Comparison of ENCODE assay signal across 8 cellular contexts in the genomic region with DNA sequence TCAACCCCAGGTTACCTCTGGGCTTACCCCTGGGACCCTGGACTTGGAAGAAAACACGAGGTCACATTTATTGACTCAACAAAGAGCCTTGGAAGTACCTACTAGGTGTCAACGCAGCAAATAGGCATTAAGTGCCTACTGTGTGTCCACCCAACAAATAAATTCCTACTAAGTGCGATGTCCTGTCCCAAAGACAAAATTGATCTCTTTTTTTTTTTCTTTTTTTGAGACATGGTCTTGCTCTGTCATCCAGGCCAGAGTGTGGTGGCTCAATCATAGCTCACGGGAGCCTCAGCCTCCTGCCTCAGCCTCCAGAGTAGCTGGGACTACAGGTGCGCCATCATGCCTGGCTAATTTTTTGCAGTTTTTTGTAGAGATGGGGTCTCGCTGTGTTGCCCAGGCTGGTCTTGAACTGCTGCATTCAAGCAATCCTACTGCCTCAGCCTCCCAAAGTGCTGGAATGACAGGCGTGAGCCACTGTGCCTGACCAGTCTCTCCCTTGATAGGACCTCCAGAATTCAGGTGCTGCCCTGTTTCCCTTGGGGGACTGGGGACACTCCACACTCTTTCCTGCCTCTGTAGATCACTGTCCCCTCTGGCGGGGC. TPM values are rescaled to one million over a fixed set of nuclear protein-coding genes. Genes with fewer than 3 reads are reported as not detected.
DNase-seq lines count a peak whose midpoint lies in the region; ATAC-seq and TF ChIP-seq lines count a peak whose summit lies in the region.

No MANE protein-coding gene starts in this region.

- TF ChIP-seq POLR2A in body of pancreas (IDR thresholded peaks at IDR 0.05) (no peak), uterus (IDR thresholded peaks at IDR 0.05) (no peak)

- peak overlapping the region; percentile 82 for H3K4me3 Mint-ChIP-seq in memory B cell

- H3K4me3 ChIP-seq in body of pancreas: peak overlapping the region; percentile 68 to 73
- peak overlapping the region; percentile 65 to 85 for H3K4me3 ChIP-seq in uterus

- no peaks in the 10 kb centered on the region for H3K9me3 Mint-ChIP-seq in memory B cell

- peaks cover 3% of the 10 kb centered on the region for H3K27me3 Mint-ChIP-seq in memory B cell

- H3K36me3 ChIP-seq in body of pancreas (replicated peaks in 1 of 2; ENCODE audit: insufficient read depth in 1 of 2, low read depth in 2 of 2) (no peaks in the 10 kb centered on the region), uterus (no peaks in the 10 kb centered on the region)

- DNase-seq in Right ventricle myocardium inferior (ENCODE audit: missing footprints): peak; percentile 22
- DNase-seq in Right ventricle myocardium superior: no peak
- DNase-seq in body of pancreas: no peak
- peak in 1 of 2 donors; percentile 15 for DNase-seq in memory B cell (ENCODE audit: low spot score in 2 of 2)
- DNase-seq in uterus: no peak
- DNase-seq in activated gamma-delta T cell treated with Interleukin-2 at 50 U/mL for 16 hours: no peak
- DNase-seq in effector CD8-positive, alpha-beta T cell (lab: John Stamatoyannopoulos, UW): no peak

- H3K4me1 ChIP-seq in body of pancreas: peaks cover 18% of the 10 kb centered on the region
- H3K4me1 ChIP-seq in uterus: peaks cover 3 to 6% of the 10 kb centered on the region in 2 donors

- ATAC-seq in Right ventricle myocardium inferior (no peak), Right ventricle myocardium superior (ENCODE audit: poor library complexity) (no peak), body of pancreas (no peak), memory B cell (ENCODE audit: low read depth) (no peak), GM21515 (IDR thresholded peaks at IDR 0.05; ENCODE audit: unreplicated experiment) (no peak)

- intact Hi-C loops in Right ventricle myocardium inferior (cut with DNase I): no loop called here
- intact Hi-C loops in Right ventricle myocardium superior (cut with DNase I): no loop called here
- intact Hi-C loops in body of pancreas (cut with DNase I): no loop called here
- intact Hi-C loops in uterus (cut with DNase I; ENCODE audit: low total_unique reads): no loop called here

- peak overlapping the region in 3 of 4 donors; percentile 63 to 79 (median 69) for H3K27ac ChIP-seq in body of pancreas
- H3K27ac ChIP-seq in uterus: peak overlapping the region; percentile 82 to 89

- peak overlapping the region; percentile 87 for H3K27ac Mint-ChIP-seq in memory B cell

- H3K36me3 Mint-ChIP-seq in memory B cell: no peaks in the 10 kb centered on the region

- peaks cover 18% of the 10 kb centered on the region for H3K4me1 Mint-ChIP-seq in memory B cell

- 68 to 70% methylated on average over 7 of the region's 8 CpGs for WGBS in body of pancreas, 2 donors

- TF ChIP-seq CTCF in body of pancreas (IDR thresholded peaks at IDR 0.05) (no peak), uterus (IDR thresholded peaks at IDR 0.05) (no peak)

- H3K27me3 ChIP-seq in body of pancreas: no peaks in the 10 kb centered on the region
- H3K27me3 ChIP-seq in uterus: no peaks in the 10 kb centered on the region

- H3K9me3 ChIP-seq in body of pancreas: no peaks in the 10 kb centered on the region
- no peaks in the 10 kb centered on the region for H3K9me3 ChIP-seq in uterus

RNA-seq across cellular contexts. Expression of gene S1PR2, which starts 0.6 kb away (rescaled TPM):
- total RNA-seq in Right ventricle myocardium inferior: 8.4 TPM
- total RNA-seq in Right ventricle myocardium superior: 5.9 TPM
- 1 to 10 TPM; 2.6 to 3.6 TPM for total RNA-seq in body of pancreas
- 10 to 100 TPM in 3 of 4 donors, 1 to 10 TPM in 1; 1.3 to 32.5 (median 17.3) TPM for total RNA-seq in uterus

RNA-seq across cellular contexts. Expression of gene MRPL4, which starts 20.3 kb away (rescaled TPM):
- total RNA-seq in Right ventricle myocardium inferior: 70.1 TPM
- total RNA-seq in Right ventricle myocardium superior: 72.4 TPM
- total RNA-seq in body of pancreas: 10 to 100 TPM; 17.9 to 18.1 TPM
- 10 to 100 TPM; 18.2 to 56.9 (median 31.1) TPM for total RNA-seq in uterus

RNA-seq across cellular contexts. Expression of gene DNMT1, which starts 37.0 kb away (rescaled TPM):
- total RNA-seq in Right ventricle myocardium inferior (26.0 TPM), Right ventricle myocardium superior (22.7 TPM), body of pancreas (10 to 100 TPM; 17.9 to 36.6 TPM), uterus (100 to 1,000 TPM in 1 of 4 donors, 10 to 100 TPM in 3; 37.6 to 134 (median 67.9) TPM)

RNA-seq across cellular contexts. Expression of gene ICAM1, which starts 39.2 kb away (rescaled TPM):
- total RNA-seq in Right ventricle myocardium inferior (8.6 TPM), Right ventricle myocardium superior (6.4 TPM), body of pancreas (10 to 100 TPM in 1 of 2 donors, 1 to 10 TPM in 1; 7.3 to 68.9 TPM), uterus (10 to 100 TPM in 3 of 4 donors, 1 to 10 TPM in 1; 6.5 to 32.8 (median 23.2) TPM)

RNA-seq across cellular contexts. Expression of gene ICAM4, which starts 55.0 kb away (rescaled TPM):
- total RNA-seq in Right ventricle myocardium inferior (0.30 TPM), Right ventricle myocardium superior (0.46 TPM), body of pancreas (under 1 TPM in 1 of 2 donors, not detected in 1; 0.26 TPM), uterus (under 1 TPM in 1 of 4 donors, not detected in 3; 0.41 TPM)
